21 cellular contexts compared by ENCODE assay signal in the genomic region with DNA sequence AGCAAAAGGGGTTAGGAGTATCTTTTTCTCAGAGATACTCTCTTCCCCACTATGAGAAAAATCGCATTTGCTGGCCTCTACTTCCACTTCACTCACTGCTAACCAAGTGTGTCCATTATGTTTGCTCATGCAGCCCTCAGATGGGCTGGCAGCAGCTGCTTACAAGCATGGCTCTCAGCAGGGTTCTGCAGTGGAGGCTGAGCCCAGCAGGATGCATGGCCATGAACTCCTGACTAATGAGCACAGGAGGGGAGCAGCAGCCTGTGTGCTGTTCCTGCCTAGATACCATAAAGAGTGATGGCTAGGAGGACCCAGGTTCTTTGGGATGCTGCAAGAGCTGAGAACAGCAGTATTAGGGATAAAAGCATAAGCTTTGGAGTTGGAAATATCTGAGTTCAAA.
A peak's percentile ranks its signal among the peaks of the same experiment; 100 is the strongest.
DNase-seq lines count a peak whose midpoint lies in the region; ATAC-seq and TF ChIP-seq lines count a peak whose summit lies in the region.
"Had no signal": no experiment of that assay in that cellular context is flagged by ENCODE, and none has a peak within 500 bp of the region (broad histone marks: within the 10 kb centered on the region; RNA-seq: fewer than 3 reads in every experiment).

No MANE protein-coding gene starts in this region.

- intact Hi-C loops in lower leg skin (cut with DNase I; ENCODE audit: low total_unique reads), result no loop called here

- no peaks in the 10 kb centered on the region for H4K20me1 ChIP-seq in BLaER1 treated with 17β-estradiol and CSF1 and Interleukin-3, amounts not matched to agents 10 nM and 100 nM

- DNase-seq in NCI-H2227 (lab: John Stamatoyannopoulos, UW; ENCODE audit: unreplicated experiment), result peak; percentile 32
- peak; percentile 6 for DNase-seq in cerebellar cortex (ENCODE audit: low spot score)
- no peak for DNase-seq in lower leg skin (ENCODE audit: low spot score in 2 of 2)
- DNase-seq: activated CD4-positive, alpha-beta T cell treated with anti-CD3 and anti-CD28 coated beads, Interleukin-2, amount 50 U/mL, for 1 hour; activated naive CD4-positive, alpha-beta T cell treated with anti-CD3 and anti-CD28 coated beads for 36 hours; activated T-cell treated with anti-CD3 and anti-CD28 coated beads for 4 hours; foreskin melanocyte; GDM1; GM23248; KBM-7; left ventricle myocardium superior; NCI-H82; stimulated activated CD4-positive, alpha-beta T cell treated with anti-CD3 and anti-CD28 coated beads, Interleukin-2, amount 100 ng/mL, for 24 hours; uterus had no signal

- WGBS in lower leg skin, 2 donors, result 17 to 58% methylated on average over 1 of the region's 1 CpG

- peak overlapping the region in 6 of 11 experiments; percentile 4 to 51 (median 30); a peak in 8 of 22 replicates for H3K4me2 ChIP-seq in BLaER1 treated with 17β-estradiol and CSF1 and Interleukin-3, amounts not matched to agents 10 nM and 100 nM

- H3K27ac ChIP-seq in BLaER1 treated with 17β-estradiol and CSF1 and Interleukin-3, amounts not matched to agents 10 nM and 100 nM, result no peak overlapping the region
- H3K27ac ChIP-seq in HEK293 (ENCODE audit: extremely low read depth, low read depth, low read length), result no peak overlapping the region
- H3K27ac ChIP-seq: ascending aorta, coronary artery, GM23248, uterus had no signal

- CTCF ChIA-PET in HEK293 (lab: Yijun Ruan, JAX), result interaction anchor here (0.7 kb wide), 1 partner anchor 13 kb away, joined by 3 read pairs; no protein-coding TSS in a partner anchor

- no peak for TF ChIP-seq POLR2A in lower leg skin (IDR thresholded peaks at IDR 0.05)

- H3K36me3 ChIP-seq in BLaER1 treated with 17β-estradiol and CSF1 and Interleukin-3, amounts not matched to agents 10 nM and 100 nM, result no peaks in the 10 kb centered on the region
- H3K36me3 ChIP-seq in HEK293 (ENCODE audit: control insufficient read depth in 2 of 2, insufficient read depth in 1 of 2, low read length in 2 of 2), result no peaks in the 10 kb centered on the region
- H3K36me3 ChIP-seq: ascending aorta, uterus had no signal

- peaks cover 0 to 11% (median 7%) of the 10 kb centered on the region in 10 experiments; a peak in 9 of 20 replicates for H3K4me1 ChIP-seq in BLaER1 treated with 17β-estradiol and CSF1 and Interleukin-3, amounts not matched to agents 10 nM and 100 nM
- H3K4me1 ChIP-seq in HEK293 (ENCODE audit: control insufficient read depth, insufficient read depth, low read length), result no peaks in the 10 kb centered on the region
- H3K4me1 ChIP-seq: ascending aorta, uterus had no signal

- no peak for TF ChIP-seq CTCF in HEK293 (tag by site-specific recombination; IDR thresholded peaks at IDR 0.05)
- TF ChIP-seq CTCF in lower leg skin (IDR thresholded peaks at IDR 0.05), result no peak

- H3K27me3 ChIP-seq in BLaER1 treated with 17β-estradiol and CSF1 and Interleukin-3, amounts not matched to agents 10 nM and 100 nM, result no peaks in the 10 kb centered on the region
- H3K27me3 ChIP-seq: ascending aorta, uterus had no signal

- 0 out of 22 replicates have a peak, but pooled peaks cover 0 to 3% (median 0%) of the 10 kb centered on the region in 11 experiments for H3K9me3 ChIP-seq in BLaER1 treated with 17β-estradiol and CSF1 and Interleukin-3, amounts not matched to agents 10 nM and 100 nM (replicated peaks in 1 of 11)
- H3K9me3 ChIP-seq in HEK293 (ENCODE audit: control insufficient read depth, insufficient read depth, low read depth, low read length), result no peaks in the 10 kb centered on the region
- H3K9me3 ChIP-seq: ascending aorta, uterus had no signal

- H3K9ac ChIP-seq in BLaER1 treated with 17β-estradiol and CSF1 and Interleukin-3, amounts not matched to agents 10 nM and 100 nM, result no peak overlapping the region
- H3K9ac ChIP-seq: GM23248 had no signal

- ATAC-seq in GM21723 (IDR thresholded peaks at IDR 0.05; ENCODE audit: unreplicated experiment) (no peak), GM19463 (IDR thresholded peaks at IDR 0.05; ENCODE audit: unreplicated experiment) (no peak), GM21447 (IDR thresholded peaks at IDR 0.05; ENCODE audit: unreplicated experiment) (no peak)
- ATAC-seq: left ventricle myocardium superior had no signal

- H3K4me3 ChIP-seq in BLaER1 treated with 17β-estradiol and CSF1 and Interleukin-3, amounts not matched to agents 10 nM and 100 nM, result no peak overlapping the region
- H3K4me3 ChIP-seq in HEK293 (ENCODE audit: low read depth, low read length), result no peak overlapping the region
- no peak overlapping the region for H3K4me3 ChIP-seq in lower leg skin (ENCODE audit: low read depth, poor library complexity, severe bottlenecking)
- H3K4me3 ChIP-seq: ascending aorta, coronary artery, GM23248, uterus had no signal

- POLR2A ChIA-PET in HEK293 (lab: Yijun Ruan, JAX), result no interaction called here

TF ChIP-seq in HEK293, 187 proteins besides CTCF, POLR2A, EP300 and RAD21:
- 0 out of 2 replicates have a peak, but pooled peaks have one; percentile 25 for TF ChIP-seq GLIS1 (tag by site-specific recombination; IDR thresholded peaks at IDR 0.05)
- TF ChIP-seq, protein P1, sequence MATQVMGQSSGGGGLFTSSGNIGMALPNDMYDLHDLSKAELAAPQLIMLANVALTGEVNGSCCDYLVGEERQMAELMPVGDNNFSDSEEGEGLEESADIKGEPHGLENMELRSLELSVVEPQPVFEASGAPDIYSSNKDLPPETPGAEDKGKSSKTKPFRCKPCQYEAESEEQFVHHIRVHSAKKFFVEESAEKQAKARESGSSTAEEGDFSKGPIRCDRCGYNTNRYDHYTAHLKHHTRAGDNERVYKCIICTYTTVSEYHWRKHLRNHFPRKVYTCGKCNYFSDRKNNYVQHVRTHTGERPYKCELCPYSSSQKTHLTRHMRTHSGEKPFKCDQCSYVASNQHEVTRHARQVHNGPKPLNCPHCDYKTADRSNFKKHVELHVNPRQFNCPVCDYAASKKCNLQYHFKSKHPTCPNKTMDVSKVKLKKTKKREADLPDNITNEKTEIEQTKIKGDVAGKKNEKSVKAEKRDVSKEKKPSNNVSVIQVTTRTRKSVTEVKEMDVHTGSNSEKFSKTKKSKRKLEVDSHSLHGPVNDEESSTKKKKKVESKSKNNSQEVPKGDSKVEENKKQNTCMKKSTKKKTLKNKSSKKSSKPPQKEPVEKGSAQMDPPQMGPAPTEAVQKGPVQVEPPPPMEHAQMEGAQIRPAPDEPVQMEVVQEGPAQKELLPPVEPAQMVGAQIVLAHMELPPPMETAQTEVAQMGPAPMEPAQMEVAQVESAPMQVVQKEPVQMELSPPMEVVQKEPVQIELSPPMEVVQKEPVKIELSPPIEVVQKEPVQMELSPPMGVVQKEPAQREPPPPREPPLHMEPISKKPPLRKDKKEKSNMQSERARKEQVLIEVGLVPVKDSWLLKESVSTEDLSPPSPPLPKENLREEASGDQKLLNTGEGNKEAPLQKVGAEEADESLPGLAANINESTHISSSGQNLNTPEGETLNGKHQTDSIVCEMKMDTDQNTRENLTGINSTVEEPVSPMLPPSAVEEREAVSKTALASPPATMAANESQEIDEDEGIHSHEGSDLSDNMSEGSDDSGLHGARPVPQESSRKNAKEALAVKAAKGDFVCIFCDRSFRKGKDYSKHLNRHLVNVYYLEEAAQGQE (tag by site-specific recombination; IDR thresholded peaks at IDR 0.05), result no peak
- 0 out of 2 replicates have a peak, but pooled peaks have one; percentile 39 for TF ChIP-seq ZBTB8A (tag by site-specific recombination; IDR thresholded peaks at IDR 0.05)
- no peak for TF ChIP-seq ZNF311 (tag by site-specific recombination; IDR thresholded peaks at IDR 0.05; ENCODE audit: borderline replicate concordance)
- TF ChIP-seq ZSCAN30 (tag by site-specific recombination; IDR thresholded peaks at IDR 0.05), result peak; percentile 38; the same call in 1 of the 2 replicates
- TF ChIP-seq, protein P2, sequence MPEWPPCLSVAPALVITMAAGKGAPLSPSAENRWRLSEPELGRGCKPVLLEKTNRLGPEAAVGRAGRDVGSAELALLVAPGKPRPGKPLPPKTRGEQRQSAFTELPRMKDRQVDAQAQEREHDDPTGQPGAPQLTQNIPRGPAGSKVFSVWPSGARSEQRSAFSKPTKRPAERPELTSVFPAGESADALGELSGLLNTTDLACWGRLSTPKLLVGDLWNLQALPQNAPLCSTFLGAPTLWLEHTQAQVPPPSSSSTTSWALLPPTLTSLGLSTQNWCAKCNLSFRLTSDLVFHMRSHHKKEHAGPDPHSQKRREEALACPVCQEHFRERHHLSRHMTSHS (tag by site-specific recombination; IDR thresholded peaks at IDR 0.05), result no peak
- TF ChIP-seq, protein P3, sequence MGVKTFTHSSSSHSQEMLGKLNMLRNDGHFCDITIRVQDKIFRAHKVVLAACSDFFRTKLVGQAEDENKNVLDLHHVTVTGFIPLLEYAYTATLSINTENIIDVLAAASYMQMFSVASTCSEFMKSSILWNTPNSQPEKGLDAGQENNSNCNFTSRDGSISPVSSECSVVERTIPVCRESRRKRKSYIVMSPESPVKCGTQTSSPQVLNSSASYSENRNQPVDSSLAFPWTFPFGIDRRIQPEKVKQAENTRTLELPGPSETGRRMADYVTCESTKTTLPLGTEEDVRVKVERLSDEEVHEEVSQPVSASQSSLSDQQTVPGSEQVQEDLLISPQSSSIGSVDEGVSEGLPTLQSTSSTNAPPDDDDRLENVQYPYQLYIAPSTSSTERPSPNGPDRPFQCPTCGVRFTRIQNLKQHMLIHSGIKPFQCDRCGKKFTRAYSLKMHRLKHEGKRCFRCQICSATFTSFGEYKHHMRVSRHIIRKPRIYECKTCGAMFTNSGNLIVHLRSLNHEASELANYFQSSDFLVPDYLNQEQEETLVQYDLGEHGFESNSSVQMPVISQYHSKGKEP (tag by site-specific recombination; IDR thresholded peaks at IDR 0.05), result 0 out of 2 replicates have a peak, but pooled peaks have one; percentile 8
- TF ChIP-seq ZIC2 (tag by site-specific recombination; IDR thresholded peaks at IDR 0.05), result peak; percentile 93

Comparison
In these comparisons a context has a peak if more than half of its experiments do, and no peak if none do; other contexts are left out.
1. DNase-seq: peak in NCI-H2227 (single experiment) and cerebellar cortex (single experiment); none in lower leg skin (0 of 2).